Comparison of ENCODE assay signal across 8 cellular contexts in the genomic region with DNA sequence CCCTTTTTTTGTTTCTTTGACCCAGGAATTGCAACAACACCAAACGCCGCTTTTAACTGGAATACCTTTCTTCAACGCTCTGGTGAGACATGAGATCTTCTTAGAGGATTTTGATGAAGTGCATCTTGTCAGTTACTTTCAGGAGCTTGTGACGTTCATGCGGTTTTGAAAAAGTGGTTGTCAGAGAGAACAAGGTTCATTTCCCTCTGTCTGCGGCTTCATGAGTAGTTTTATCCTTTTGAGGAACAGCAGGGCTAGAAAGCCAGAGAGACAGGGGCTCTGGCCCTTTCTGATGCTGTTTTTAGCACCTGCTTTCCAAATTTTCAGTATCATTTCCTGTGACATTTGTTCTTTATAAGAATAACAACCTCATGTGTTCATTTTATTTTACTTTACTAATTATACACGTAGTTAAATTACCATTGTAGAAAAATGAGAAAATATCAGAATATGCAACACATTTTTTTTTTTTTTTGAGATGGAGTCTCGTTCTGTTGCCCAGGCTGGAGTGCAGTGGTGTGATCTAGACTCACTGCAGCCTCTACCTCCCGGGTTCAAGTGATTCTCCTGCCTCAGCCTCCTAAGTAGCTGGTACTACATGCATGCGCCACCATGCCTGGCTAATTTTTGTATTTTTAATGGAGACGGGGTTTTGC.
A peak's percentile ranks its signal among the peaks of the same experiment; 100 is the strongest.
DNase-seq lines count a peak whose midpoint lies in the region; ATAC-seq, FAIRE-seq and TF ChIP-seq lines count a peak whose summit lies in the region.

No MANE protein-coding gene starts in this region.

- peaks cover 57% of the 10 kb centered on the region for H3K4me1 Mint-ChIP-seq in activated naive CD8-positive, alpha-beta T cell treated with anti-CD3 and anti-CD28 coated beads, Interleukin-2, amount 50 U/mL, for 24 hours

- no peaks in the 10 kb centered on the region for H4K20me1 ChIP-seq in PC-9 (ENCODE audit: insufficient read depth)

- no peaks in the 10 kb centered on the region for H3K36me3 ChIP-seq in PC-9 (ENCODE audit: low read depth)

- no peak overlapping the region for H3K4me3 ChIP-seq in PC-9

- no TSS peak for BruUV-seq in PC-9 (replicated peaks; lab: Mats Ljungman, UMichigan)

- H3F3A ChIP-seq in PC-9 (ENCODE audit: insufficient read depth, low read depth) = no peaks in the 10 kb centered on the region

- H3K4me3 Mint-ChIP-seq in activated naive CD8-positive, alpha-beta T cell treated with anti-CD3 and anti-CD28 coated beads, Interleukin-2, amount 50 U/mL, for 24 hours = peak overlapping the region; percentile 27

- H3K4me1 ChIP-seq in PC-9 (replicated peaks; ENCODE audit: insufficient read depth) = no peaks in the 10 kb centered on the region

- POLR2A ChIA-PET in PC-9 (lab: Charles Lee; ENCODE audit: unreplicated experiment) = no interaction called here

- ATAC-seq in GM21367 (IDR thresholded peaks at IDR 0.05; ENCODE audit: unreplicated experiment) = peak; percentile 96
- ATAC-seq in HG03558 (IDR thresholded peaks at IDR 0.05; ENCODE audit: extremely low read depth, unreplicated experiment) = peak; percentile 98
- ATAC-seq in activated naive CD8-positive, alpha-beta T cell treated with anti-CD3 and anti-CD28 coated beads, Interleukin-2, amount 50 U/mL, for 24 hours = peak; percentile 87
- ATAC-seq in esophagus mucosa = no peak

- no peak overlapping the region for H2AFZ ChIP-seq in PC-9

- no peaks in the 10 kb centered on the region for H3K9me3 ChIP-seq in PC-9 (ENCODE audit: insufficient read depth, low read depth)

- FAIRE-seq in GM12891 (lab: Jason Lieb, UNC) = no peak

- CTCF ChIA-PET in PC-9 (lab: Charles Lee) = no interaction called here

- TF ChIP-seq CTCF in PC-9 (conservative IDR thresholded peaks at IDR 0.05) = no peak

- DNase-seq in GM12891 (ENCODE audit: insufficient read length, low spot score) = no peak
- DNase-seq in activated naive CD8-positive, alpha-beta T cell treated with anti-CD3 and anti-CD28 coated beads, Interleukin-2, amount 50 U/mL, for 24 hours = peak; percentile 41
- DNase-seq in effector CD8-positive, alpha-beta T cell (lab: John Stamatoyannopoulos, UW) = no peak
- no peak for DNase-seq in PC-9
- no peak for DNase-seq in NCI-H2171 treated with DMSO at 0.1 percent for 48 hours (lab: John Stamatoyannopoulos, UW)

- no peak overlapping the region for H3K27ac ChIP-seq in PC-9

- H3K9me3 Mint-ChIP-seq in activated naive CD8-positive, alpha-beta T cell treated with anti-CD3 and anti-CD28 coated beads, Interleukin-2, amount 50 U/mL, for 24 hours = peaks cover 6% of the 10 kb centered on the region

- peaks cover 2% of the 10 kb centered on the region for H3K27me3 Mint-ChIP-seq in activated naive CD8-positive, alpha-beta T cell treated with anti-CD3 and anti-CD28 coated beads, Interleukin-2, amount 50 U/mL, for 24 hours

- TF ChIP-seq POLR2A in GM12891 (IDR thresholded peaks at IDR 0.05; ENCODE audit: low read depth, low read length) = no peak

- peaks cover 85% of the 10 kb centered on the region for H3K27me3 ChIP-seq in PC-9 (ENCODE audit: insufficient read depth, low read depth)

- H3K79me2 ChIP-seq in PC-9 (ENCODE audit: low read depth) = no peaks in the 10 kb centered on the region

- H3K4me2 ChIP-seq in PC-9 = no peak overlapping the region

- intact Hi-C loops in PC-9 (cut with micrococcal nuclease; ENCODE audit: unreplicated experiment) = no loop called here

- no peaks in the 10 kb centered on the region for H3K36me3 Mint-ChIP-seq in activated naive CD8-positive, alpha-beta T cell treated with anti-CD3 and anti-CD28 coated beads, Interleukin-2, amount 50 U/mL, for 24 hours (ENCODE audit: low read depth)

- no peaks in the 10 kb centered on the region for H3K9me2 ChIP-seq in PC-9 (ENCODE audit: insufficient read depth)

- peak overlapping the region; percentile 74 for H3K27ac Mint-ChIP-seq in activated naive CD8-positive, alpha-beta T cell treated with anti-CD3 and anti-CD28 coated beads, Interleukin-2, amount 50 U/mL, for 24 hours

TF ChIP-seq in GM12891, 5 proteins besides CTCF, POLR2A, EP300 and RAD21:
- TF ChIP-seq SPI1 (IDR thresholded peaks at IDR 0.05; ENCODE audit: low read depth, low read length) (0 out of 2 replicates have a peak, but pooled peaks have one; percentile 9), PAX5 (IDR thresholded peaks at IDR 0.05; ENCODE audit: insufficient read depth, low read length, severe bottlenecking) (no peak), POLR2AphosphoS5 (IDR thresholded peaks at IDR 0.05; ENCODE audit: low read depth, low read length) (no peak), TAF1 (IDR thresholded peaks at IDR 0.05; ENCODE audit: low read depth, low read length) (no peak), POU2F2 (IDR thresholded peaks at IDR 0.05; ENCODE audit: low read depth, low read length) (no peak)
